ENCODE assay signal across 9 cellular contexts in genomic region chr16:4958510-4959111, GRCh38. TPM values are rescaled to one million over a fixed set of nuclear protein-coding genes. Genes with fewer than 3 reads are reported as not detected.
DNase-seq lines count a peak whose midpoint lies in the region; ATAC-seq, FAIRE-seq and TF ChIP-seq lines count a peak whose summit lies in the region.
"Had no signal": no experiment of that assay in that cellular context is flagged by ENCODE, and none has a peak within 500 bp of the region (broad histone marks: within the 10 kb centered on the region; RNA-seq: fewer than 3 reads in every experiment).

No MANE protein-coding gene starts in this region.

- H3K27me3 ChIP-seq in left lung (peaks cover 0 to 30% of the 10 kb centered on the region in 2 donors), testis (no peaks in the 10 kb centered on the region)

- no peak for TF ChIP-seq POLR2A in testis (IDR thresholded peaks at IDR 0.05)
- TF ChIP-seq POLR2A in GM12891 (IDR thresholded peaks at IDR 0.05; ENCODE audit: low read depth, low read length): no peak

- TF ChIP-seq CTCF in left lung (IDR thresholded peaks at IDR 0.05): no peak
- TF ChIP-seq CTCF in testis (IDR thresholded peaks at IDR 0.05): no peak

- H3K9me3 ChIP-seq in left lung: no peaks in the 10 kb centered on the region
- no peaks in the 10 kb centered on the region for H3K9me3 ChIP-seq in testis

- no peak overlapping the region for H3K27ac Mint-ChIP-seq in activated CD4-positive, alpha-beta T cell treated with anti-CD3 and anti-CD28 coated beads, Interleukin-2, amount 10 ng/mL, durations not matched to agents 7 days and 5 days

- FAIRE-seq in GM12891 (lab: Jason Lieb, UNC): no peak

- no peaks in the 10 kb centered on the region for H3K9me3 Mint-ChIP-seq in activated CD4-positive, alpha-beta T cell treated with anti-CD3 and anti-CD28 coated beads, Interleukin-2, amount 10 ng/mL, durations not matched to agents 7 days and 5 days

- H3K27ac ChIP-seq in angular gyrus (ENCODE audit: low read depth, low read length) (peak overlapping the region; percentile 97), left lung (no peak overlapping the region), testis (no peak overlapping the region)

- 20 to 32% methylated on average over 12 to 22 of the region's 23 CpGs for WGBS in testis, 2 donors

- CTCF ChIA-PET in activated CD4-positive, alpha-beta T cell treated with anti-CD3 and anti-CD28 coated beads, Interleukin-2, amount 10 ng/mL, durations not matched to agents 7 days and 5 days (lab: Charles Lee): no interaction called here

- ATAC-seq in left lung: no peak

- peak overlapping the region; percentile 32 to 48 for H3K4me3 ChIP-seq in left lung
- peak overlapping the region; percentile 36 to 52 for H3K4me3 ChIP-seq in testis

- H3K36me3 Mint-ChIP-seq in activated CD4-positive, alpha-beta T cell treated with anti-CD3 and anti-CD28 coated beads, Interleukin-2, amount 10 ng/mL, durations not matched to agents 7 days and 5 days (ENCODE audit: low read depth): no peaks in the 10 kb centered on the region

- POLR2A ChIA-PET in activated CD4-positive, alpha-beta T cell treated with anti-CD3 and anti-CD28 coated beads, Interleukin-2, amount 10 ng/mL, durations not matched to agents 7 days and 5 days (lab: Charles Lee): no interaction called here

- peaks cover 21% of the 10 kb centered on the region for H3K4me1 Mint-ChIP-seq in activated CD4-positive, alpha-beta T cell treated with anti-CD3 and anti-CD28 coated beads, Interleukin-2, amount 10 ng/mL, durations not matched to agents 7 days and 5 days

- no peak for DNase-seq in activated CD4-positive, alpha-beta T cell treated with anti-CD3 and anti-CD28 coated beads, Interleukin-2, amount 10 ng/mL, durations not matched to agents 7 days and 5 days
- no peak for DNase-seq in activated CD4-positive, alpha-beta T cell treated with anti-CD3 and anti-CD28 coated beads, Interleukin-2, amount 50 U/mL, for 4 hours
- DNase-seq in left lung (peak in 1 of 2 donors; percentile 35), testis (no peak), GM12891 (ENCODE audit: insufficient read length, low spot score) (no peak)
- DNase-seq in stimulated activated CD4-positive, alpha-beta T cell treated with anti-CD3 and anti-CD28 coated beads, Interleukin-2, amount 100 ng/mL, for 48 hours: no peak
- no peak for DNase-seq in activated CD8-positive, alpha-beta memory T cell treated with anti-CD3 and anti-CD28 coated beads, Interleukin-2, amount 50 U/mL, for 48 hours

- intact Hi-C loops in left lung (cut with DNase I) (no loop called here), testis (cut with DNase I; ENCODE audit: low total_unique reads) (no loop called here)

- H3K27me3 Mint-ChIP-seq in activated CD4-positive, alpha-beta T cell treated with anti-CD3 and anti-CD28 coated beads, Interleukin-2, amount 10 ng/mL, durations not matched to agents 7 days and 5 days: peaks cover 30% of the 10 kb centered on the region

- peaks cover 4 to 25% of the 10 kb centered on the region in 2 donors for H3K4me1 ChIP-seq in left lung
- peaks cover 8% of the 10 kb centered on the region for H3K4me1 ChIP-seq in testis

- peak overlapping the region; percentile 80 for H3K4me3 Mint-ChIP-seq in activated CD4-positive, alpha-beta T cell treated with anti-CD3 and anti-CD28 coated beads, Interleukin-2, amount 10 ng/mL, durations not matched to agents 7 days and 5 days

- no peaks in the 10 kb centered on the region for H3K36me3 ChIP-seq in left lung
- H3K36me3 ChIP-seq in testis (ENCODE audit: low read depth, missing control alignments): no peaks in the 10 kb centered on the region

TF ChIP-seq in GM12891, 5 proteins besides CTCF, POLR2A, EP300 and RAD21:
- no peak for TF ChIP-seq POLR2AphosphoS5 (IDR thresholded peaks at IDR 0.05; ENCODE audit: low read depth, low read length)
- TF ChIP-seq SPI1 (IDR thresholded peaks at IDR 0.05; ENCODE audit: low read depth, low read length): no peak
- no peak for TF ChIP-seq TAF1 (IDR thresholded peaks at IDR 0.05; ENCODE audit: low read depth, low read length)
- TF ChIP-seq POU2F2 (IDR thresholded peaks at IDR 0.05; ENCODE audit: low read depth, low read length): no peak

RNA-seq across cellular contexts. Expression of gene SEC14L5, which starts 0.5 kb away (rescaled TPM):
- not detected for total RNA-seq in activated CD4-positive, alpha-beta T cell treated with anti-CD3 and anti-CD28 coated beads, Interleukin-2, amount 10 ng/mL, durations not matched to agents 7 days and 5 days
- under 1 TPM; 0.52 to 0.76 TPM for total RNA-seq in left lung
- total RNA-seq in testis: 1 to 10 TPM; 1.2 to 2.9 TPM
- 0.73 TPM for polyA plus RNA-seq in testis (ENCODE audit: insufficient read depth, low read depth, low replicate concordance)
- polyA plus RNA-seq in GM12891 (2012; ENCODE audit: low read depth, missing spikeins): 0.15 TPM
- total RNA-seq: dermis blood vessel endothelial cell had no signal

RNA-seq across cellular contexts. Expression of gene PPL, which starts 21.7 kb away (rescaled TPM):
- total RNA-seq in activated CD4-positive, alpha-beta T cell treated with anti-CD3 and anti-CD28 coated beads, Interleukin-2, amount 10 ng/mL, durations not matched to agents 7 days and 5 days: not detected
- total RNA-seq in left lung (10 to 100 TPM; 69.8 to 77.1 TPM), testis (1 to 10 TPM; 5.4 to 6.1 TPM)
- polyA plus RNA-seq in testis (ENCODE audit: insufficient read depth, low read depth, low replicate concordance): 6.8 TPM
- polyA plus RNA-seq in GM12891 (2012; ENCODE audit: low read depth, missing spikeins): 0.15 TPM

Comparison
In these comparisons a context has a peak if more than half of its experiments do, and no peak if none do; other contexts are left out.
1. RNA of gene PPL, which starts 21.7 kb away (total RNA-seq): 69.8 to 77.1 TPM in left lung; 5.4 to 6.1 TPM in testis and not detected in activated CD4-positive, alpha-beta T cell treated with anti-CD3 and anti-CD28 coated beads, Interleukin-2, amount 10 ng/mL, durations not matched to agents 7 days and 5 days; every median in the first group is over 10 times any median in the second.